ENCODE assay signal across 31 cellular contexts in genomic region chr9:75960561-75960960, GRCh38.
DNase-seq lines count a peak whose midpoint lies in the region; ATAC-seq and TF ChIP-seq lines count a peak whose summit lies in the region.
"Had no signal": no experiment of that assay in that cellular context is flagged by ENCODE, and none has a peak within 500 bp of the region (broad histone marks: within the 10 kb centered on the region; RNA-seq: fewer than 3 reads in every experiment).

No MANE protein-coding gene starts in this region.

- TF ChIP-seq CTCF in left ventricle myocardium inferior (IDR thresholded peaks at IDR 0.05; ENCODE audit: borderline replicate concordance) (no peak), right atrium auricular region (IDR thresholded peaks at IDR 0.05) (no peak), endothelial cell (IDR thresholded peaks at IDR 0.05; ENCODE audit: unreplicated experiment) (no peak)

- H3K9me3 Mint-ChIP-seq in naive thymus-derived CD4-positive, alpha-beta T cell: peaks cover 0 to 6% (median 0%) of the 10 kb centered on the region in 11 donors
- H3K9me3 Mint-ChIP-seq in activated T-cell treated with anti-CD3 and anti-CD28 coated beads, Interleukin-2, amount 50 U/mL, for 4 hours: no peaks in the 10 kb centered on the region
- no peaks in the 10 kb centered on the region for H3K9me3 Mint-ChIP-seq in endothelial cell (ENCODE audit: unreplicated experiment)
- H3K9me3 Mint-ChIP-seq: activated naive CD4-positive, alpha-beta T cell treated with anti-CD3 and anti-CD28 coated beads, Interleukin-2, amount 50 U/mL, for 24 hours; activated T-helper 2 cell treated with anti-CD3 and anti-CD28 coated beads, Interferon-gamma antibody, Interleukin-2, Interleukin-4, amounts not matched to agents 10 μg/mL and 5 μg/mL and 100 μg/mL, durations not matched to agents 14 hours and 24 hours and 36 hours; brain had no signal

- POLR2A ChIA-PET in naive thymus-derived CD4-positive, alpha-beta T cell (lab: Charles Lee): no interaction called here

- H3K27me3 ChIP-seq in left ventricle myocardium inferior (ENCODE audit: low read depth) (no peaks in the 10 kb centered on the region), right atrium auricular region (no peaks in the 10 kb centered on the region), SJCRH30 (no peaks in the 10 kb centered on the region)
- no peaks in the 10 kb centered on the region for H3K27me3 ChIP-seq in naive thymus-derived CD4-positive, alpha-beta T cell (ENCODE audit: control insufficient read depth in 2 of 2, insufficient read depth in 2 of 2, low read length in 2 of 2)
- H3K27me3 ChIP-seq: BE2C, esophagus squamous epithelium, stomach, tibial artery, vagina had no signal

- peaks cover 35% of the 10 kb centered on the region for H3K4me1 ChIP-seq in left ventricle myocardium inferior
- peaks cover 0 to 30% of the 10 kb centered on the region in 2 donors for H3K4me1 ChIP-seq in right atrium auricular region
- H3K4me1 ChIP-seq in SJCRH30: peaks cover 18% of the 10 kb centered on the region
- peaks cover 0 to 10% of the 10 kb centered on the region in 2 donors for H3K4me1 ChIP-seq in naive thymus-derived CD4-positive, alpha-beta T cell (ENCODE audit: control insufficient read depth in 2 of 2, insufficient read depth in 2 of 2, low read length in 2 of 2)
- H3K4me1 ChIP-seq: BE2C had no signal

- H3K27ac ChIP-seq in left ventricle myocardium inferior (replicated peaks) (no peak overlapping the region), right atrium auricular region (no peak overlapping the region), SJCRH30 (peak overlapping the region; percentile 5; the same call in 1 of the 2 replicates)
- H3K27ac ChIP-seq in naive thymus-derived CD4-positive, alpha-beta T cell (ENCODE audit: low read depth, low read length): no peak overlapping the region
- H3K27ac ChIP-seq: esophagus squamous epithelium, stomach, tibial artery, vagina had no signal

- H3K36me3 Mint-ChIP-seq in naive thymus-derived CD4-positive, alpha-beta T cell: peaks cover 0 to 35% (median 14%) of the 10 kb centered on the region in 5 donors
- H3K36me3 Mint-ChIP-seq in activated T-cell treated with anti-CD3 and anti-CD28 coated beads, Interleukin-2, amount 50 U/mL, for 4 hours (ENCODE audit: insufficient read depth): no peaks in the 10 kb centered on the region
- no peaks in the 10 kb centered on the region for H3K36me3 Mint-ChIP-seq in endothelial cell (ENCODE audit: low read depth, unreplicated experiment)
- H3K36me3 Mint-ChIP-seq: brain, memory B cell had no signal

- DNase-seq in left ventricle myocardium inferior (peak; percentile 39), right atrium auricular region (ENCODE audit: low spot score) (no peak), SJCRH30 (peak; percentile 46 to 69), endothelial cell (ENCODE audit: low spot score) (no peak)
- DNase-seq in naive thymus-derived CD4-positive, alpha-beta T cell: no peak
- no peak for DNase-seq in activated T-cell treated with anti-CD3 and anti-CD28 coated beads, Interleukin-2, amount 50 U/mL, for 4 hours
- DNase-seq: ACHN; activated CD4-positive, alpha-beta T cell treated with anti-CD3 and anti-CD28 coated beads for 4 hours; activated CD8-positive, alpha-beta T cell treated with anti-CD3 and anti-CD28 coated beads, Interleukin-2, amount 10 ng/mL, durations not matched to agents 7 days and 5 days; amniotic stem cell; BE2C; esophagus squamous epithelium; foreskin melanocyte; GOT3; NCI-H1048; NCI-H2081; NCI-H524 treated with DMSO at 0.1 percent for 48 hours; stimulated activated CD4-positive, alpha-beta T cell treated with anti-CD3 and anti-CD28 coated beads, Interleukin-4, amount 100 ng/mL, for 1 hour; stomach; T-helper 9 cell; tibial artery had no signal

- no peaks in the 10 kb centered on the region for H3K27me3 Mint-ChIP-seq in naive thymus-derived CD4-positive, alpha-beta T cell
- H3K27me3 Mint-ChIP-seq in activated T-cell treated with anti-CD3 and anti-CD28 coated beads, Interleukin-2, amount 50 U/mL, for 4 hours (ENCODE audit: low read depth): no peaks in the 10 kb centered on the region
- peaks cover 4% of the 10 kb centered on the region for H3K27me3 Mint-ChIP-seq in endothelial cell (ENCODE audit: unreplicated experiment)
- H3K27me3 Mint-ChIP-seq: activated naive CD4-positive, alpha-beta T cell treated with anti-CD3 and anti-CD28 coated beads, Interleukin-2, amount 50 U/mL, for 24 hours; memory B cell; progenitor cell of endocrine pancreas had no signal

- H3K9me3 ChIP-seq in left ventricle myocardium inferior (replicated peaks) (no peaks in the 10 kb centered on the region), right atrium auricular region (no peaks in the 10 kb centered on the region), SJCRH30 (replicated peaks) (0 out of 2 replicates have a peak, but pooled peaks cover 2% of the 10 kb centered on the region)
- no peaks in the 10 kb centered on the region for H3K9me3 ChIP-seq in naive thymus-derived CD4-positive, alpha-beta T cell (ENCODE audit: control insufficient read depth in 2 of 3, low read length in 3 of 3)
- H3K9me3 ChIP-seq: BE2C, esophagus squamous epithelium, stomach, tibial artery, vagina had no signal

- no peak for ATAC-seq in naive thymus-derived CD4-positive, alpha-beta T cell
- ATAC-seq in activated T-cell treated with anti-CD3 and anti-CD28 coated beads, Interleukin-2, amount 50 U/mL, for 4 hours: no peak
- ATAC-seq in HG02588 (IDR thresholded peaks at IDR 0.05; ENCODE audit: unreplicated experiment) (no peak), HG02970 (IDR thresholded peaks at IDR 0.05; ENCODE audit: low FRiP score, unreplicated experiment) (no peak)
- ATAC-seq: activated CD8-positive, alpha-beta T cell treated with anti-CD3 and anti-CD28 coated beads, Interleukin-2, amount 10 ng/mL, durations not matched to agents 7 days and 5 days; K562; sciatic nerve had no signal

- no peak overlapping the region for H3K4me3 Mint-ChIP-seq in naive thymus-derived CD4-positive, alpha-beta T cell
- no peak overlapping the region for H3K4me3 Mint-ChIP-seq in activated T-cell treated with anti-CD3 and anti-CD28 coated beads, Interleukin-2, amount 50 U/mL, for 4 hours
- no peak overlapping the region for H3K4me3 Mint-ChIP-seq in endothelial cell (ENCODE audit: unreplicated experiment)
- H3K4me3 Mint-ChIP-seq: activated CD8-positive, alpha-beta T cell treated with anti-CD3 and anti-CD28 coated beads, Interleukin-2, amount 10 ng/mL, durations not matched to agents 7 days and 5 days; activated naive CD4-positive, alpha-beta T cell treated with anti-CD3 and anti-CD28 coated beads, Interleukin-2, amount 50 U/mL, for 24 hours; memory B cell had no signal

- H3K4me1 Mint-ChIP-seq in naive thymus-derived CD4-positive, alpha-beta T cell: peaks cover 10 to 90% (median 68%) of the 10 kb centered on the region in 7 donors
- peaks cover 16% of the 10 kb centered on the region for H3K4me1 Mint-ChIP-seq in activated T-cell treated with anti-CD3 and anti-CD28 coated beads, Interleukin-2, amount 50 U/mL, for 4 hours (ENCODE audit: low read depth)
- no peaks in the 10 kb centered on the region for H3K4me1 Mint-ChIP-seq in endothelial cell (ENCODE audit: unreplicated experiment)
- H3K4me1 Mint-ChIP-seq: memory B cell had no signal

- H3K27ac Mint-ChIP-seq in naive thymus-derived CD4-positive, alpha-beta T cell: peak overlapping the region in 5 of 9 donors; percentile 12 to 58 (median 25)
- H3K27ac Mint-ChIP-seq in endothelial cell (ENCODE audit: unreplicated experiment): no peak overlapping the region
- H3K27ac Mint-ChIP-seq: activated CD8-positive, alpha-beta T cell treated with anti-CD3 and anti-CD28 coated beads, Interleukin-2, amount 10 ng/mL, durations not matched to agents 7 days and 5 days; activated T-helper 2 cell treated with anti-CD3 and anti-CD28 coated beads, Interferon-gamma antibody, Interleukin-2, Interleukin-4, amounts not matched to agents 10 μg/mL and 5 μg/mL and 100 μg/mL, durations not matched to agents 14 hours and 24 hours and 36 hours; memory B cell; progenitor cell of endocrine pancreas had no signal

- H3K36me3 ChIP-seq in left ventricle myocardium inferior: no peaks in the 10 kb centered on the region
- H3K36me3 ChIP-seq in right atrium auricular region: no peaks in the 10 kb centered on the region
- no peaks in the 10 kb centered on the region for H3K36me3 ChIP-seq in SJCRH30
- no peaks in the 10 kb centered on the region for H3K36me3 ChIP-seq in naive thymus-derived CD4-positive, alpha-beta T cell (ENCODE audit: control insufficient read depth in 2 of 3, insufficient read depth in 3 of 3, low read length in 3 of 3)
- H3K36me3 ChIP-seq: BE2C, esophagus squamous epithelium, stomach, tibial artery, vagina had no signal

- no peak overlapping the region for H3K4me3 ChIP-seq in left ventricle myocardium inferior
- no peak overlapping the region for H3K4me3 ChIP-seq in right atrium auricular region
- H3K4me3 ChIP-seq in SJCRH30: no peak overlapping the region
- no peak overlapping the region for H3K4me3 ChIP-seq in naive thymus-derived CD4-positive, alpha-beta T cell (ENCODE audit: low read length)
- H3K4me3 ChIP-seq: esophagus squamous epithelium, K562, stomach, tibial artery, vagina had no signal

- CTCF ChIA-PET in naive thymus-derived CD4-positive, alpha-beta T cell (lab: Charles Lee): interaction anchor here (0.6 to 1.1 kb wide), 2 partner anchors 32 to 177 kb away, joined by 3 read pairs; no protein-coding TSS in a partner anchor

- intact Hi-C loops in left ventricle myocardium inferior (cut with micrococcal nuclease): no loop called here
- intact Hi-C loops in naive thymus-derived CD4-positive, alpha-beta T cell (cut with micrococcal nuclease): no loop called here

Comparison
In these comparisons a context has a peak if more than half of its experiments do, and no peak if none do; other contexts are left out.
1. DNase-seq: peak in left ventricle myocardium inferior (single experiment) and SJCRH30 (2 of 2); none in right atrium auricular region (single experiment), naive thymus-derived CD4-positive, alpha-beta T cell (0 of 9), activated T-cell treated with anti-CD3 and anti-CD28 coated beads, Interleukin-2, amount 50 U/mL, for 4 hours (single experiment) and endothelial cell (single experiment).